ENCODE assay signal across 8 cellular contexts in the genomic region with DNA sequence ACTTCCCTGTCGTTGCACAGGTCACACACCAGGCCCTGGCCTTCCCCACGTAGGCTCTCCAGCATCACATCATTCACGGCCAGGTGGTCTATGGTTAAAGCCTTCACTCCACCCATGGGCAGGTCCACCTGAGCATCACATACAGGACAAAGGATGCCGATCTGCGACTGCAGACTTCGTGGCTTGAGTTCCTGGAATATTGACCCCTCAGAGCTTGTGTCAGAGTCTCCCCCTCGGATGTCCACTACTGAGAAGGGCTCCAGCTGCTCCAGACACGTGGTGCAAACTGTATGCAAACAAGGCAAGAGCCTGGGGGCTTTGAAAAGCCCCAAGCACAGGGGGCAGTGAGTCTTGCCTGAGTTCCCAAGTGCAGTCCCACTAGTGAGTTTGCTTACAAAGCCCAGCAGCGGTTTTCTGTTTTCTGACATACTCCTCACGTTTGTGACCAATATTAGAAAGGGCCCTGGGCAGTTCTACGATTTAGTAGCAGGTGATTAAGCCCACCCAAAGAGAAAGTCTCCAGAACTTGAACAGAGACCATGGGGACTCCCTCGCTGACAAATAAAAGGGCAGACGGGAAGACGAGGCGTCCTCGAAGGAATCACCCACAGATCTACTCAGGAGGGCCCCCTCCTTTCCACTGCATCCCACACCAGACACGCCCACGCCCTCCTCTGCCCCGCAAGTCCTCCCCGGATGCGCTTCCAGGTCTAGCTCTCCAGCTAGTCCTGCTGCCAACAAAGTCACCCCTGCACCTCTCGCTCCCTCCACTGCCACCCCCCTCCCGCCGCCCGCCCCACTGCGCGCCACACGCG. TPM values are rescaled to one million over a fixed set of nuclear protein-coding genes. Genes with fewer than 3 reads are reported as not detected.
A peak's percentile ranks its signal among the peaks of the same experiment; 100 is the strongest.
DNase-seq lines count a peak whose midpoint lies in the region; ATAC-seq, FAIRE-seq and TF ChIP-seq lines count a peak whose summit lies in the region.

No MANE protein-coding gene starts in this region.

- H3K27ac Mint-ChIP-seq in HFFc6: peak overlapping the region; percentile 95

- no peaks in the 10 kb centered on the region for H3K9me3 ChIP-seq in pancreas

- peaks cover 16% of the 10 kb centered on the region for H3K4me1 Mint-ChIP-seq in HFFc6 (ENCODE audit: low read depth)

- no peaks in the 10 kb centered on the region for H3K27me3 Mint-ChIP-seq in HFFc6 (ENCODE audit: insufficient read depth)

- H3K4me3 Mint-ChIP-seq in HFFc6: peak overlapping the region; percentile 89

- DNase-seq in DMS 273 (lab: John Stamatoyannopoulos, UW; ENCODE audit: unreplicated experiment) (peak; percentile 80), HFFc6 (peak; percentile 34), foreskin keratinocyte (peak in 1 of 2 donors; percentile 12), pancreas (peak in 1 of 6 donors; percentile 18), NCI-H1092 treated with DMSO at 0.1 percent for 48 hours (lab: John Stamatoyannopoulos, UW) (no peak), OCI-M1 (lab: John Stamatoyannopoulos, UW) (no peak)
- DNase-seq in NK-92 treated with Interleukin-12 subunit alpha and Interleukin-12 subunit beta, amount 100 ng/mL, for 24 hours (lab: John Stamatoyannopoulos, UW): no peak

- H3K36me3 ChIP-seq in pancreas: no peaks in the 10 kb centered on the region

- no peak for TF ChIP-seq CTCF in HFFc6 (IDR thresholded peaks at IDR 0.05)
- no peak for TF ChIP-seq CTCF in WI38 (IDR thresholded peaks at IDR 0.05; ENCODE audit: low read depth, low read length)
- TF ChIP-seq CTCF in foreskin keratinocyte (conservative IDR thresholded peaks at IDR 0.05): no peak
- no peak for TF ChIP-seq CTCF in pancreas (IDR thresholded peaks at IDR 0.05)

- ATAC-seq in foreskin keratinocyte: peak; percentile 48
- ATAC-seq in pancreas: peak; percentile 35 to 43 (median 42)

- H3K27ac ChIP-seq in foreskin keratinocyte: peak overlapping the region; percentile 88
- peak overlapping the region; percentile 86 to 96 (median 91) for H3K27ac ChIP-seq in pancreas

- H3K36me3 Mint-ChIP-seq in HFFc6 (ENCODE audit: low read depth): no peaks in the 10 kb centered on the region

- intact Hi-C loops in pancreas (cut with DNase I): loop anchor here in 2 of 3 donors (10.0 kb wide), 2 partner anchors 46 to 56 kb away; partner anchors contain the start of gene TTF2 (in 1 of the 2)

- no peaks in the 10 kb centered on the region for H3K4me1 ChIP-seq in foreskin keratinocyte
- peaks cover 4 to 15% (median 10%) of the 10 kb centered on the region in 3 donors for H3K4me1 ChIP-seq in pancreas

- H3K27me3 ChIP-seq in foreskin keratinocyte: no peaks in the 10 kb centered on the region
- no peaks in the 10 kb centered on the region for H3K27me3 ChIP-seq in pancreas

- FAIRE-seq in pancreas (lab: Jason Lieb, UNC): no peak

- WGBS in pancreas, 2 donors: 8 to 16% methylated on average over 21 to 29 of the region's 29 CpGs

- H3K4me3 ChIP-seq in WI38 (ENCODE audit: low read depth, low read length): peak overlapping the region; percentile 62
- H3K4me3 ChIP-seq in pancreas: peak overlapping the region; percentile 46 to 62 (median 57)

- H3K9me3 Mint-ChIP-seq in HFFc6: no peaks in the 10 kb centered on the region

RNA-seq across cellular contexts. Expression of gene TRIM45, which starts 0.6 kb away (rescaled TPM):
- 1 to 10 TPM; 2.1 to 4.4 (median 3.6) TPM for total RNA-seq in HFFc6 (2021; fragmentation: NEBNext Ultra II Directional; extraction: Animal tissue kit (Norgen Biotek cat#: 25700))
- total RNA-seq in foreskin keratinocyte: 2.3 and 2.9 TPM in 2 replicates
- 1.7 TPM in 2 replicates for polyA plus RNA-seq in foreskin keratinocyte
- 1 to 10 TPM; 2.4 to 6.8 (median 4.9) TPM for total RNA-seq in pancreas
- 10 to 100 TPM; 18.2 to 30.1 TPM for polyA plus RNA-seq in pancreas

Comparison
In these comparisons a context has a peak if more than half of its experiments do, and no peak if none do; other contexts are left out.
1. DNase-seq: peak in DMS 273 (single experiment) and HFFc6 (single experiment); none in NCI-H1092 treated with DMSO at 0.1 percent for 48 hours (single experiment), OCI-M1 (single experiment) and NK-92 treated with Interleukin-12 subunit alpha and Interleukin-12 subunit beta, amount 100 ng/mL, for 24 hours (single experiment).